8 cellular contexts compared by ENCODE assay signal in genomic region chr17:46212634-46213435, GRCh38. TPM values are rescaled to one million over a fixed set of nuclear protein-coding genes. Genes with fewer than 3 reads are reported as not detected.
DNase-seq lines count a peak whose midpoint lies in the region; ATAC-seq and TF ChIP-seq lines count a peak whose summit lies in the region.

No MANE protein-coding gene starts in this region.

- no peak overlapping the region for H3K4me3 ChIP-seq in AG09309 (ENCODE audit: control insufficient read depth, low read depth, low read length)

- H3K9me3 Mint-ChIP-seq in activated CD4-positive, alpha-beta T cell treated with anti-CD3 and anti-CD28 coated beads, Interleukin-2, amount 10 ng/mL, durations not matched to agents 24 days and 14 days: no peaks in the 10 kb centered on the region
- no peaks in the 10 kb centered on the region for H3K9me3 Mint-ChIP-seq in effector memory CD8-positive, alpha-beta T cell
- no peaks in the 10 kb centered on the region for H3K9me3 Mint-ChIP-seq in mesothelial cell of epicardium

- intact Hi-C loops in activated CD4-positive, alpha-beta T cell treated with anti-CD3 and anti-CD28 coated beads, Interleukin-2, amount 10 ng/mL, durations not matched to agents 24 days and 14 days (cut with micrococcal nuclease): loop anchor here (1.0 to 10.0 kb wide), 3 partner anchors 19 to 208 kb away; no protein-coding TSS in a partner anchor

- no peak overlapping the region for H3K27ac Mint-ChIP-seq in activated CD4-positive, alpha-beta T cell treated with anti-CD3 and anti-CD28 coated beads, Interleukin-2, amount 10 ng/mL, durations not matched to agents 24 days and 14 days
- H3K27ac Mint-ChIP-seq in effector memory CD8-positive, alpha-beta T cell: peak overlapping the region in 1 of 2 donors; percentile 25
- H3K27ac Mint-ChIP-seq in mesothelial cell of epicardium: peak overlapping the region; percentile 55

- peaks cover 43% of the 10 kb centered on the region for H3K36me3 Mint-ChIP-seq in activated CD4-positive, alpha-beta T cell treated with anti-CD3 and anti-CD28 coated beads, Interleukin-2, amount 10 ng/mL, durations not matched to agents 24 days and 14 days (ENCODE audit: low read depth)
- H3K36me3 Mint-ChIP-seq in effector memory CD8-positive, alpha-beta T cell (ENCODE audit: insufficient read depth): peaks cover 28% of the 10 kb centered on the region
- H3K36me3 Mint-ChIP-seq in mesothelial cell of epicardium: peaks cover 31% of the 10 kb centered on the region

- H3K4me3 Mint-ChIP-seq in activated CD4-positive, alpha-beta T cell treated with anti-CD3 and anti-CD28 coated beads, Interleukin-2, amount 10 ng/mL, durations not matched to agents 24 days and 14 days: no peak overlapping the region
- H3K4me3 Mint-ChIP-seq in effector memory CD8-positive, alpha-beta T cell: no peak overlapping the region
- H3K4me3 Mint-ChIP-seq in mesothelial cell of epicardium: no peak overlapping the region

- ATAC-seq in effector memory CD8-positive, alpha-beta T cell (replicated peaks): peak; percentile 93
- no peak for ATAC-seq in GM21723 (IDR thresholded peaks at IDR 0.05; ENCODE audit: unreplicated experiment)

- H3K27me3 Mint-ChIP-seq in activated CD4-positive, alpha-beta T cell treated with anti-CD3 and anti-CD28 coated beads, Interleukin-2, amount 10 ng/mL, durations not matched to agents 24 days and 14 days: no peaks in the 10 kb centered on the region
- no peaks in the 10 kb centered on the region for H3K27me3 Mint-ChIP-seq in effector memory CD8-positive, alpha-beta T cell
- no peaks in the 10 kb centered on the region for H3K27me3 Mint-ChIP-seq in mesothelial cell of epicardium (ENCODE audit: low read depth)

- H3K4me1 Mint-ChIP-seq in activated CD4-positive, alpha-beta T cell treated with anti-CD3 and anti-CD28 coated beads, Interleukin-2, amount 10 ng/mL, durations not matched to agents 24 days and 14 days: peaks cover 21% of the 10 kb centered on the region
- H3K4me1 Mint-ChIP-seq in effector memory CD8-positive, alpha-beta T cell (ENCODE audit: low read depth in 2 of 2): peaks cover 14 to 39% of the 10 kb centered on the region in 2 donors
- H3K4me1 Mint-ChIP-seq in mesothelial cell of epicardium: peaks cover 6% of the 10 kb centered on the region

- peak; percentile 75 for DNase-seq in AG09309 (ENCODE audit: low read depth)
- DNase-seq in GM20000 (ENCODE audit: low spot score): peak; percentile 65
- peak; percentile 35 for DNase-seq in NCI-H510A (lab: John Stamatoyannopoulos, UW)
- peak; percentile 89 for DNase-seq in activated CD4-positive, alpha-beta T cell treated with anti-CD3 and anti-CD28 coated beads, Interleukin-2, amount 10 ng/mL, durations not matched to agents 24 days and 14 days
- DNase-seq in effector memory CD8-positive, alpha-beta T cell: peak; percentile 64 to 74 (median 68)
- DNase-seq in mesothelial cell of epicardium (ENCODE audit: low spot score in 2 of 2, unreplicated experiment in 2 of 2): peak in 1 of 2 experiments; percentile 58
- DNase-seq in superior temporal gyrus (ENCODE audit: extremely low spot score): peak; percentile 95

- TF ChIP-seq CTCF in AG09309 (IDR thresholded peaks at IDR 0.05; ENCODE audit: control insufficient read depth, insufficient read depth, low read depth, low read length, missing control alignments) (peak; percentile 90), GM20000 (IDR thresholded peaks at IDR 0.05; ENCODE audit: extremely low read depth, missing control alignments) (peak; percentile 74), mesothelial cell of epicardium (IDR thresholded peaks at IDR 0.05; ENCODE audit: unreplicated experiment) (peak; percentile 82)

RNA-seq across cellular contexts. Expression of gene KANSL1, which starts 19.6 kb away (rescaled TPM):
- total RNA-seq in activated CD4-positive, alpha-beta T cell treated with anti-CD3 and anti-CD28 coated beads, Interleukin-2, amount 10 ng/mL, durations not matched to agents 24 days and 14 days: 79.7 and 82.8 TPM in 2 replicates
- total RNA-seq in mesothelial cell of epicardium: 185 to 189 TPM (median 189 TPM) in 3 replicates
